Comparison of ENCODE assay signal across 8 cellular contexts in the genomic region with DNA sequence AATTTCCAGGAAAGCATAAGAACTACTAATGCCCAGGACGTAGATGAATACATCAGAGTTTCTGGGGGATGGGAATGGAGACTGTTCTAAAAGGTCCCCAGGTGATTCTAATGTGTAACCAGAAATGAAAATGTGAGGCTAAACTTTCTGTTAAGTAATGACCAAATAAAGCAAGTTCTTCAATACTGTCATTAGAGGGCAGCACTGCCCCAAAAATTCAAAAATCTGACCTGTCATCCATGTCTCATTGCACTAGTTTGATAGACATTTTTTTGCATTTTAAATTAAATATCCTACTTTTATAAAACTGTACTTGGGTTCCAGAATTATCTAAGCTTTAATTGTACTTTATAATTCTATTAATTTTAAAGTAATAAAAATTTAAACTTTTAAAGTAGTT.
DNase-seq lines count a peak whose midpoint lies in the region; ATAC-seq, FAIRE-seq and TF ChIP-seq lines count a peak whose summit lies in the region.

No MANE protein-coding gene starts in this region.

- peaks cover 1% of the 10 kb centered on the region for H3K27me3 Mint-ChIP-seq in GM23338 (ENCODE audit: insufficient read depth, low read depth, poor library complexity)

- peak; percentile 70 for TF ChIP-seq RAD21 in SK-N-SH (IDR thresholded peaks at IDR 0.05; ENCODE audit: low read length)

- no peak for TF ChIP-seq EP300 in SK-N-SH (IDR thresholded peaks at IDR 0.05; ENCODE audit: borderline replicate concordance in 1 of 2, low read depth in 1 of 2, low read length in 1 of 2)

- H3K36me3 ChIP-seq in GM23338 (ENCODE audit: insufficient read depth) (no peaks in the 10 kb centered on the region), Loucy (ENCODE audit: insufficient read depth, low read length) (no peaks in the 10 kb centered on the region), SK-N-SH (replicated peaks in 1 of 2; ENCODE audit: control insufficient read depth in 1 of 2, insufficient read depth in 2 of 2, low read length in 1 of 2) (no peaks in the 10 kb centered on the region), testis (ENCODE audit: low read depth, missing control alignments) (no peaks in the 10 kb centered on the region)

- H3K9me3 ChIP-seq in Loucy (ENCODE audit: insufficient read depth, low read depth, low read length) (no peaks in the 10 kb centered on the region), SK-N-SH (no peaks in the 10 kb centered on the region), testis (no peaks in the 10 kb centered on the region)

- TF ChIP-seq POLR2A in testis (IDR thresholded peaks at IDR 0.05): no peak

- H3K9me2 ChIP-seq in GM23338 (ENCODE audit: insufficient read depth) (no peaks in the 10 kb centered on the region), Loucy (replicated peaks; ENCODE audit: low read depth, low read length) (no peaks in the 10 kb centered on the region), SK-N-SH (no peaks in the 10 kb centered on the region)

- no peak overlapping the region for H3K27ac ChIP-seq in GM23338 (ENCODE audit: low read depth)
- H3K27ac ChIP-seq in SK-N-SH (ENCODE audit: low read depth in 2 of 2, low read length in 1 of 2): no peak overlapping the region
- no peak overlapping the region for H3K27ac ChIP-seq in testis

- H3F3A ChIP-seq in GM23338 (replicated peaks; ENCODE audit: low read depth) (no peaks in the 10 kb centered on the region), Loucy (ENCODE audit: low read depth) (no peaks in the 10 kb centered on the region), SK-N-SH (replicated peaks; ENCODE audit: insufficient read depth) (no peaks in the 10 kb centered on the region)

- H3K4me1 ChIP-seq in GM23338 (ENCODE audit: insufficient read depth) (no peaks in the 10 kb centered on the region), Loucy (ENCODE audit: insufficient read depth, low read length, poor library complexity, severe bottlenecking) (no peaks in the 10 kb centered on the region), SK-N-SH (ENCODE audit: control insufficient read depth in 1 of 2, insufficient read depth in 2 of 2, low read depth in 1 of 2, low read length in 1 of 2) (no peaks in the 10 kb centered on the region), testis (no peaks in the 10 kb centered on the region)

- CTCF ChIA-PET in SK-N-SH (lab: Yijun Ruan, JAX): interaction anchor here (0.7 to 1.6 kb wide), 7 partner anchors 8 to 478 kb away, joined by 3 read pairs; no protein-coding TSS in a partner anchor

- H3K4me3 ChIP-seq in GM23338 (no peak overlapping the region), Loucy (ENCODE audit: low read length, poor library complexity, severe bottlenecking) (no peak overlapping the region), SK-N-SH (ENCODE audit: low read depth in 2 of 2, low read length in 1 of 2) (no peak overlapping the region; a peak in 1 of 4 replicates), testis (no peak overlapping the region)

- H3K79me2 ChIP-seq in GM23338 (replicated peaks; ENCODE audit: insufficient read depth): no peaks in the 10 kb centered on the region
- no peaks in the 10 kb centered on the region for H3K79me2 ChIP-seq in Loucy (ENCODE audit: insufficient read depth, low read length)
- no peaks in the 10 kb centered on the region for H3K79me2 ChIP-seq in SK-N-SH (ENCODE audit: insufficient read depth)

- intact Hi-C loops in testis (cut with DNase I; ENCODE audit: low total_unique reads): no loop called here

- no peak overlapping the region for H3K4me2 ChIP-seq in GM23338
- no peak overlapping the region for H3K4me2 ChIP-seq in Loucy (ENCODE audit: low read depth, low read length, poor library complexity, severe bottlenecking)
- no peak overlapping the region for H3K4me2 ChIP-seq in SK-N-SH

- H3K27me3 ChIP-seq in GM23338 (ENCODE audit: insufficient read depth) (no peaks in the 10 kb centered on the region), Loucy (ENCODE audit: insufficient read depth, low read length, poor library complexity, severe bottlenecking) (no peaks in the 10 kb centered on the region), SK-N-SH (ENCODE audit: insufficient read depth) (no peaks in the 10 kb centered on the region; the same call in 1 of the 2 replicates), testis (no peaks in the 10 kb centered on the region)

- no peak overlapping the region for H2AFZ ChIP-seq in GM23338
- H2AFZ ChIP-seq in Loucy (ENCODE audit: low read length): peak overlapping the region; percentile 53
- no peak overlapping the region for H2AFZ ChIP-seq in SK-N-SH (ENCODE audit: low read depth)

- peak; percentile 21 for DNase-seq in stimulated activated CD4-positive, alpha-beta T cell treated with anti-CD3 and anti-CD28 coated beads, Interleukin-15, amount 100 ng/mL, for 24 hours
- no peak for DNase-seq in stimulated activated CD4-positive, alpha-beta T cell treated with anti-CD3 and anti-CD28 coated beads, Interleukin-4, amount 100 ng/mL, for 4 hours
- peak; percentile 68 for DNase-seq in GM23338 (ENCODE audit: low spot score)
- peak; percentile 15 for DNase-seq in SK-N-SH
- peak in 1 of 2 donors; percentile 17 for DNase-seq in frontal cortex (ENCODE audit: low spot score in 2 of 2)
- peak; percentile 21 for DNase-seq in testis
- DNase-seq in activated CD4-positive, CD25-positive, alpha-beta regulatory T cell (lab: John Stamatoyannopoulos, UW): no peak

- no peak overlapping the region for H3K27ac Mint-ChIP-seq in GM23338

- H3K36me3 Mint-ChIP-seq in GM23338 (ENCODE audit: low read depth): no peaks in the 10 kb centered on the region

- no peak overlapping the region for H3K4me3 Mint-ChIP-seq in GM23338

- POLR2A ChIA-PET in SK-N-SH (lab: Yijun Ruan, JAX): no interaction called here

- FAIRE-seq in frontal cortex (lab: Jason Lieb, UNC): peak; percentile 93

- H3K4me1 Mint-ChIP-seq in GM23338: peaks cover 11% of the 10 kb centered on the region; the same call in 2 of the 3 replicates

- no peaks in the 10 kb centered on the region for H3K9me3 Mint-ChIP-seq in GM23338

- TF ChIP-seq CTCF in GM23338 (conservative IDR thresholded peaks at IDR 0.05; ENCODE audit: low read depth in 2 of 2): peak; percentile 73 to 78
- peak; percentile 71 for TF ChIP-seq CTCF in Loucy (conservative IDR thresholded peaks at IDR 0.05; ENCODE audit: low read length)
- TF ChIP-seq CTCF in SK-N-SH (IDR thresholded peaks at IDR 0.05): peak; percentile 69
- TF ChIP-seq CTCF in testis (IDR thresholded peaks at IDR 0.05): peak in 1 of 3 experiments; percentile 58

- no peak overlapping the region for H3K9ac ChIP-seq in Loucy (ENCODE audit: low read depth, low read length, poor library complexity, severe bottlenecking)
- no peak overlapping the region for H3K9ac ChIP-seq in SK-N-SH

- H4K20me1 ChIP-seq in GM23338 (replicated peaks; ENCODE audit: insufficient read depth): no peaks in the 10 kb centered on the region
- no peaks in the 10 kb centered on the region for H4K20me1 ChIP-seq in Loucy (ENCODE audit: insufficient read depth, low read length, poor library complexity, severe bottlenecking)
- no peaks in the 10 kb centered on the region for H4K20me1 ChIP-seq in SK-N-SH (ENCODE audit: insufficient read depth)

- ATAC-seq in GM23338: peak; percentile 34; the same call in 1 of the 3 replicates

- 0% methylated on average over 1 of the region's 1 CpG for WGBS in SK-N-SH (ENCODE audit: low lambda C conversion rate)
- 19 to 42% methylated on average over 1 of the region's 1 CpG for WGBS in testis, 2 donors

TF ChIP-seq in GM23338, 12 proteins besides CTCF, POLR2A, EP300 and RAD21 (continues in another document):
- TF ChIP-seq CREB1 (CRISPR knock-in tag; IDR thresholded peaks at IDR 0.05; ENCODE audit: low read depth) (no peak), EZH2 (IDR thresholded peaks at IDR 0.05; ENCODE audit: low read depth, unreplicated experiment) (no peak)

TF ChIP-seq in SK-N-SH, 30 proteins besides CTCF, POLR2A, EP300 and RAD21:
- TF ChIP-seq SMC3 (IDR thresholded peaks at IDR 0.05; ENCODE audit: low read depth, low read length) (peak; percentile 21; the same call in 1 of the 2 replicates), RFX5 (IDR thresholded peaks at IDR 0.05; ENCODE audit: low read length) (no peak)

Comparison
In these comparisons a context has a peak if more than half of its experiments do, and no peak if none do; other contexts are left out.
1. DNase-seq: peak in stimulated activated CD4-positive, alpha-beta T cell treated with anti-CD3 and anti-CD28 coated beads, Interleukin-15, amount 100 ng/mL, for 24 hours (single experiment), GM23338 (single experiment), SK-N-SH (single experiment) and testis (single experiment); none in stimulated activated CD4-positive, alpha-beta T cell treated with anti-CD3 and anti-CD28 coated beads, Interleukin-4, amount 100 ng/mL, for 4 hours (0 of 2) and activated CD4-positive, CD25-positive, alpha-beta regulatory T cell (0 of 4).